In the genomic region with DNA sequence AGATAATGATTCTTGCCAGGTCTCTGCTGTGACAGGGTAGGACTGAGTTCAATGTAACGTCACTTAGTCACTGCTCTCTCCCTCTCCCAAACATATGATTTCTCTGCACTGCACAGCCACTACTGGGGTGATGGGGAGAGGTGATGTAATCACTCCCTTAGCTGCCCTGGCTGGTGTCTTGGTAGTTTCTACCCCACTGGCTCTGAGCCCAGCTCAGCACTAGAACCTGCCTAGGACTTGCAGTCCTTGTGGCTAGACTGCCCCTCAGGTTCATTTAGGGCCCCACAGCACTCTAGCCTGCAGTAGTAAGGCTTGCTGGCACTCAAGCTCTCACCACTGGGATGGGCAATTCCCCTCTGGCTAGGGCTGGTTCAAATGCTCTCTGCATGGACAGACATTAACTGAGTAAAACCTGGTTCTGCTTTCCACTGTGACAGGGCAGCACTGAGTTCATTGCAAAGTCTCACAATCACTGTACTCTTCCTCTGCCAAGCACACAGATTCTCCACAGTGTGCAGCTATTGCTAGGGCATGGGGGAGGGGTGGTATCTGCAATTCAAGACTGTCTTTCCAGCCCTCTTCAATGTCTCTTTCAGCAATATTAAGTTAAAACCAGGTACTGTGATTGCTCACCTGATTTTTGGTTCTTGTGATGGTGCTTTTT, we compare ENCODE assay signal across 18 cellular contexts.
"Had no signal": no experiment of that assay in that cellular context is flagged by ENCODE, and none has a peak within 500 bp of the region (broad histone marks: within the 10 kb centered on the region; RNA-seq: fewer than 3 reads in every experiment).

No MANE protein-coding gene starts in this region.

- DNase-seq: activated B cell treated with CpG ODN at 0.5 μM for 24 hours; activated CD4-positive, alpha-beta T cell treated with anti-CD3 and anti-CD28 coated beads for 48 hours; activated CD8-positive, alpha-beta memory T cell treated with anti-CD3 and anti-CD28 coated beads, Interleukin-2, amount 50 U/mL, for 48 hours; activated gamma-delta T cell; activated T-cell treated with anti-CD3 and anti-CD28 coated beads, Interleukin-2, amount 50 U/mL, for 72 hours; amniotic stem cell; cortex of kidney; effector CD8-positive, alpha-beta T cell; immature natural killer cell; psoas muscle; stimulated activated CD4-positive, alpha-beta T cell treated with anti-CD3 and anti-CD28 coated beads, Interleukin-2, amount 100 ng/mL, for 48 hours; uterus had no signal

- H3K36me3 Mint-ChIP-seq: activated naive CD8-positive, alpha-beta T cell; brain; immature natural killer cell; stimulated activated memory B cell treated with anti-CD40 and anti-IgM and Interleukin-4, amounts not matched to agents 10 μg/mL and 1 μg/mL and 100 μg/mL, for 72 hours had no signal

- H3K27ac ChIP-seq: foreskin keratinocyte, psoas muscle, uterus had no signal

- H3K4me3 ChIP-seq: lung, psoas muscle, uterus had no signal

- H3K27me3 ChIP-seq: foreskin keratinocyte, uterus had no signal

- H3K4me1 Mint-ChIP-seq: activated B cell treated with CpG ODN at 0.5 μM for 24 hours; immature natural killer cell; neural crest cell; stimulated activated memory B cell treated with anti-CD40 and anti-IgM and Interleukin-4, amounts not matched to agents 10 μg/mL and 1 μg/mL and 100 μg/mL, for 72 hours had no signal

- H3K27ac Mint-ChIP-seq: activated B cell treated with CpG ODN at 0.5 μM for 24 hours; activated naive CD8-positive, alpha-beta T cell; activated T-cell treated with anti-CD3 and anti-CD28 coated beads, Interleukin-2, amount 50 U/mL, for 72 hours; immature natural killer cell; stimulated activated memory B cell treated with anti-CD40 and anti-IgM and Interleukin-4, amounts not matched to agents 10 μg/mL and 1 μg/mL and 100 μg/mL, for 72 hours had no signal

- H3K9me3 ChIP-seq: psoas muscle, uterus had no signal

- H3K4me3 Mint-ChIP-seq: activated B cell treated with CpG ODN at 0.5 μM for 24 hours; activated naive CD8-positive, alpha-beta T cell; activated T-cell treated with anti-CD3 and anti-CD28 coated beads, Interleukin-2, amount 50 U/mL, for 72 hours; brain; immature natural killer cell; neural crest cell; stimulated activated memory B cell treated with anti-CD40 and anti-IgM and Interleukin-4, amounts not matched to agents 10 μg/mL and 1 μg/mL and 100 μg/mL, for 72 hours had no signal

- ATAC-seq: activated T-cell treated with anti-CD3 and anti-CD28 coated beads, Interleukin-2, amount 50 U/mL, for 72 hours; foreskin keratinocyte; psoas muscle; stimulated activated memory B cell treated with anti-CD40 and anti-IgM and Interleukin-4, amounts not matched to agents 10 μg/mL and 1 μg/mL and 100 μg/mL, for 72 hours had no signal

- H3K4me1 ChIP-seq: foreskin keratinocyte, psoas muscle, uterus had no signal

- H3K9me3 Mint-ChIP-seq: brain had no signal

- H3K36me3 ChIP-seq: uterus had no signal

- H3K27me3 Mint-ChIP-seq: activated B cell treated with CpG ODN at 0.5 μM for 24 hours; activated naive CD8-positive, alpha-beta T cell; brain; stimulated activated memory B cell treated with anti-CD40 and anti-IgM and Interleukin-4, amounts not matched to agents 10 μg/mL and 1 μg/mL and 100 μg/mL, for 72 hours had no signal
